In genomic region chr2:230048010-230048671, GRCh38 we compare ENCODE assay signal across 23 cellular contexts.
"Had no signal": no experiment of that assay in that cellular context is flagged by ENCODE, and none has a peak within 500 bp of the region (broad histone marks: within the 10 kb centered on the region; RNA-seq: fewer than 3 reads in every experiment).

No MANE protein-coding gene starts in this region.

- H3K4me2 ChIP-seq: neural progenitor cell had no signal

- H3K27me3 ChIP-seq: gastrocnemius medialis, neural progenitor cell, testis, tibial artery had no signal

- H3K9ac ChIP-seq: neural progenitor cell, parathyroid adenoma had no signal

- H3K4me1 ChIP-seq: gastrocnemius medialis, neural progenitor cell, testis, tibial artery had no signal

- ATAC-seq: gastrocnemius medialis, left lobe of liver, mucosa of descending colon, right cardiac atrium had no signal

- DNase-seq: dermis blood vessel endothelial cell; effector memory CD4-positive, alpha-beta T cell; erythroblast; gastrocnemius medialis; kidney; mesenchymal stem cell; mucosa of descending colon; naive B cell; right cardiac atrium; stimulated activated CD4-positive, alpha-beta T cell treated with anti-CD3 and anti-CD28 coated beads, Interleukin-15, amount 100 ng/mL, for 24 hours; stimulated activated CD4-positive, alpha-beta T cell treated with anti-CD3 and anti-CD28 coated beads, Interleukin-4, amount 100 ng/mL, for 1 hour; stimulated activated CD8-positive, alpha-beta memory T cell treated with anti-CD3 and anti-CD28 coated beads, Interleukin-4, amount 100 ng/mL, for 48 hours; stimulated activated naive CD4-positive, alpha-beta T cell; substantia nigra; testis; tibial artery had no signal

- H3K4me3 ChIP-seq: coronary artery, gastrocnemius medialis, lung, mucosa of descending colon, neural progenitor cell, skin epidermis, testis, tibial artery had no signal

- H2AFZ ChIP-seq: neural progenitor cell, parathyroid adenoma had no signal

- H3K9me3 ChIP-seq: gastrocnemius medialis, mucosa of descending colon, testis, tibial artery had no signal

- FAIRE-seq: endothelial cell of umbilical vein, kidney had no signal

- H3K27ac ChIP-seq: coronary artery, gastrocnemius medialis, neural progenitor cell, parathyroid adenoma, skin epidermis, testis, tibial artery had no signal

- H3K36me3 ChIP-seq: gastrocnemius medialis, neural progenitor cell had no signal
